ENCODE assay signal across 22 cellular contexts in the genomic region with DNA sequence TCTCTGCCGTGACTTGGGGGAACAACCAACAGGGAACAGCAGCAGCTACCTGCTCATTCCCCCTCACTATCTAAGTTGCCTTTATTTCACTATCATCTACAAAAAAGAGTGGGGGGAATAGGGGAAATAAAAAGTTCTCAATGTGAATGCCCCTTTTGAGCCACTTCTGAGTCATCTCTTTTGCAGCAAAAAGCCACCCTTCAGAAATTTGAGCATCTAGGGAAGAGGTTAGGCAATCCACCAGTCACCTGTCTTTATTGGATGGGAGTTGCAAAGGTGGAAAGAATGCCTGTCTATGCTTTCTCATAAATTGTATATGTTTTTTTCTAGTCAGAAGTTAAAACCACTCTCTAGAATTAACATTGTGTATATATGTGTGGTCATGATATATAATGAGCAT. TPM values are rescaled to one million over a fixed set of nuclear protein-coding genes. Genes with fewer than 3 reads are reported as not detected.
DNase-seq lines count a peak whose midpoint lies in the region; ATAC-seq and TF ChIP-seq lines count a peak whose summit lies in the region.
"Had no signal": no experiment of that assay in that cellular context is flagged by ENCODE, and none has a peak within 500 bp of the region (broad histone marks: within the 10 kb centered on the region; RNA-seq: fewer than 3 reads in every experiment).

No MANE protein-coding gene starts in this region.

- H3K27ac Mint-ChIP-seq in WTC11, result no peak overlapping the region
- peak overlapping the region; percentile 87 for H3K27ac Mint-ChIP-seq in mesothelial cell of epicardium
- H3K27ac Mint-ChIP-seq in natural killer cell, result no peak overlapping the region
- H3K27ac Mint-ChIP-seq: T-helper 1 cell treated with Interleukin-12 subunit alpha and Interleukin-12 subunit beta and Interleukin-4 antibody, amounts not matched to agents 30 μg/mL and 1 μg/mL, for 36 hours had no signal

- H3K4me1 Mint-ChIP-seq in WTC11, result peaks cover 25% of the 10 kb centered on the region
- peaks cover 33% of the 10 kb centered on the region for H3K4me1 Mint-ChIP-seq in mesothelial cell of epicardium
- peaks cover 2% of the 10 kb centered on the region for H3K4me1 Mint-ChIP-seq in activated T-cell treated with anti-CD3 and anti-CD28 coated beads, Interleukin-2, amount 50 U/mL, for 4 hours (ENCODE audit: low read depth)
- peaks cover 0 to 6% of the 10 kb centered on the region in 2 donors for H3K4me1 Mint-ChIP-seq in natural killer cell
- H3K4me1 Mint-ChIP-seq: stimulated activated naive CD8-positive, alpha-beta T cell treated with anti-CD3 and anti-CD28 coated beads, Interleukin-15, amount 100 ng/mL, for 72 hours had no signal

- DNase-seq in EH (ENCODE audit: low read depth) (peak; percentile 19), NB4 (ENCODE audit: low read depth) (peak; percentile 72), WTC11 (ENCODE audit: low spot score) (no peak), mesothelial cell of epicardium (ENCODE audit: low spot score in 2 of 2, unreplicated experiment in 2 of 2) (no peak), mesenteric fat pad (ENCODE audit: low spot score) (no peak), natural killer cell (no peak)
- no peak for DNase-seq in activated T-cell treated with anti-CD3 and anti-CD28 coated beads, Interleukin-2, amount 50 U/mL, for 4 hours
- DNase-seq in activated effector memory CD4-positive, alpha-beta T cell treated with Interleukin-2 at 50 U/mL for 16 hours, result no peak
- DNase-seq: effector memory CD8-positive, alpha-beta T cell; left colon; naive B cell; NCI-H187 treated with DMSO at 0.1 percent for 48 hours; NCI-H774; SJCRH30; stimulated activated CD4-positive, alpha-beta T cell treated with anti-CD3 and anti-CD28 coated beads, Interleukin-4, amount 100 ng/mL, for 4 hours; stimulated activated naive CD8-positive, alpha-beta T cell treated with anti-CD3 and anti-CD28 coated beads, Interleukin-15, amount 100 ng/mL, for 72 hours; tibial artery; WERI-Rb-1 had no signal

- no peak for TF ChIP-seq POLR2A in NB4 (IDR thresholded peaks at IDR 0.05; ENCODE audit: extremely low read depth, insufficient read length)

- CTCF ChIA-PET in WTC11 (lab: Charles Lee), result interaction anchor here (1.4 kb wide), 1 partner anchor 320 kb away, joined by 3 read pairs; no protein-coding TSS in a partner anchor

- H3K27me3 Mint-ChIP-seq in WTC11 (ENCODE audit: low read depth) (peaks cover 23% of the 10 kb centered on the region), mesothelial cell of epicardium (ENCODE audit: low read depth) (no peaks in the 10 kb centered on the region), natural killer cell (ENCODE audit: low read depth in 2 of 2) (no peaks in the 10 kb centered on the region)
- H3K27me3 Mint-ChIP-seq in activated T-cell treated with anti-CD3 and anti-CD28 coated beads, Interleukin-2, amount 50 U/mL, for 4 hours (ENCODE audit: low read depth), result no peaks in the 10 kb centered on the region
- H3K27me3 Mint-ChIP-seq: B cell; effector memory CD8-positive, alpha-beta T cell; naive B cell; stimulated activated naive CD8-positive, alpha-beta T cell treated with anti-CD3 and anti-CD28 coated beads, Interleukin-15, amount 100 ng/mL, for 72 hours had no signal

- H3K4me3 Mint-ChIP-seq in WTC11, result no peak overlapping the region
- H3K4me3 Mint-ChIP-seq in mesothelial cell of epicardium, result no peak overlapping the region
- H3K4me3 Mint-ChIP-seq in activated T-cell treated with anti-CD3 and anti-CD28 coated beads, Interleukin-2, amount 50 U/mL, for 4 hours, result no peak overlapping the region
- H3K4me3 Mint-ChIP-seq in natural killer cell, result no peak overlapping the region
- H3K4me3 Mint-ChIP-seq: effector memory CD8-positive, alpha-beta T cell; stimulated activated naive CD8-positive, alpha-beta T cell treated with anti-CD3 and anti-CD28 coated beads, Interleukin-15, amount 100 ng/mL, for 72 hours; T-helper 1 cell treated with Interleukin-12 subunit alpha and Interleukin-12 subunit beta and Interleukin-4 antibody, amounts not matched to agents 30 μg/mL and 1 μg/mL, for 36 hours had no signal

- H3K9me3 Mint-ChIP-seq in WTC11 (no peaks in the 10 kb centered on the region), mesothelial cell of epicardium (no peaks in the 10 kb centered on the region), natural killer cell (no peaks in the 10 kb centered on the region)
- H3K9me3 Mint-ChIP-seq in activated T-cell treated with anti-CD3 and anti-CD28 coated beads, Interleukin-2, amount 50 U/mL, for 4 hours, result no peaks in the 10 kb centered on the region
- H3K9me3 Mint-ChIP-seq: brain; effector memory CD8-positive, alpha-beta T cell; naive B cell; stimulated activated naive CD8-positive, alpha-beta T cell treated with anti-CD3 and anti-CD28 coated beads, Interleukin-15, amount 100 ng/mL, for 72 hours; T-helper 1 cell treated with Interleukin-12 subunit alpha and Interleukin-12 subunit beta and Interleukin-4 antibody, amounts not matched to agents 30 μg/mL and 1 μg/mL, for 36 hours had no signal

- ATAC-seq in WTC11, result peak; percentile 38
- ATAC-seq in activated T-cell treated with anti-CD3 and anti-CD28 coated beads, Interleukin-2, amount 50 U/mL, for 4 hours, result no peak
- no peak for ATAC-seq in natural killer cell
- ATAC-seq: A549; effector memory CD8-positive, alpha-beta T cell; left colon; stimulated activated naive CD8-positive, alpha-beta T cell treated with anti-CD3 and anti-CD28 coated beads, Interleukin-15, amount 100 ng/mL, for 72 hours had no signal

- no peak overlapping the region for H3K4me3 ChIP-seq in NB4 (ENCODE audit: low read depth, low read length)
- H3K4me3 ChIP-seq: A549, SJCRH30, tibial artery had no signal

- no peak for TF ChIP-seq CTCF in NB4 (IDR thresholded peaks at IDR 0.05; ENCODE audit: low read depth, low read length)
- TF ChIP-seq CTCF in WTC11 (IDR thresholded peaks at IDR 0.05), result no peak
- TF ChIP-seq CTCF in mesothelial cell of epicardium (IDR thresholded peaks at IDR 0.05; ENCODE audit: unreplicated experiment), result no peak
- no peak for TF ChIP-seq CTCF in natural killer cell (IDR thresholded peaks at IDR 0.05)

- POLR2A ChIA-PET in WTC11 (lab: Charles Lee), result no interaction called here

- intact Hi-C loops in natural killer cell (cut with micrococcal nuclease), result loop anchor here (5.0 to 10.0 kb wide), 2 partner anchors 593 to 1380 kb away; no protein-coding TSS in a partner anchor

- no peaks in the 10 kb centered on the region for H3K36me3 Mint-ChIP-seq in WTC11
- peaks cover 8% of the 10 kb centered on the region for H3K36me3 Mint-ChIP-seq in mesothelial cell of epicardium
- peaks cover 36% of the 10 kb centered on the region for H3K36me3 Mint-ChIP-seq in activated T-cell treated with anti-CD3 and anti-CD28 coated beads, Interleukin-2, amount 50 U/mL, for 4 hours (ENCODE audit: insufficient read depth)
- peaks cover 11% of the 10 kb centered on the region for H3K36me3 Mint-ChIP-seq in natural killer cell

TF ChIP-seq in WTC11, 78 proteins besides CTCF, POLR2A, EP300 and RAD21 (continues in another document):
- TF ChIP-seq ZNF263 (CRISPR knock-in tag; IDR thresholded peaks at IDR 0.05; ENCODE audit: low read depth) (no peak), ATF1 (CRISPR knock-in tag; IDR thresholded peaks at IDR 0.05) (no peak), CBFB (CRISPR knock-in tag; IDR thresholded peaks at IDR 0.05; ENCODE audit: low read depth) (no peak), NFATC4 (CRISPR knock-in tag; IDR thresholded peaks at IDR 0.05) (no peak), HMGA2 (CRISPR knock-in tag; IDR thresholded peaks at IDR 0.05) (no peak), NR1H2 (CRISPR knock-in tag; IDR thresholded peaks at IDR 0.05) (no peak)
- TF ChIP-seq, protein P1, sequence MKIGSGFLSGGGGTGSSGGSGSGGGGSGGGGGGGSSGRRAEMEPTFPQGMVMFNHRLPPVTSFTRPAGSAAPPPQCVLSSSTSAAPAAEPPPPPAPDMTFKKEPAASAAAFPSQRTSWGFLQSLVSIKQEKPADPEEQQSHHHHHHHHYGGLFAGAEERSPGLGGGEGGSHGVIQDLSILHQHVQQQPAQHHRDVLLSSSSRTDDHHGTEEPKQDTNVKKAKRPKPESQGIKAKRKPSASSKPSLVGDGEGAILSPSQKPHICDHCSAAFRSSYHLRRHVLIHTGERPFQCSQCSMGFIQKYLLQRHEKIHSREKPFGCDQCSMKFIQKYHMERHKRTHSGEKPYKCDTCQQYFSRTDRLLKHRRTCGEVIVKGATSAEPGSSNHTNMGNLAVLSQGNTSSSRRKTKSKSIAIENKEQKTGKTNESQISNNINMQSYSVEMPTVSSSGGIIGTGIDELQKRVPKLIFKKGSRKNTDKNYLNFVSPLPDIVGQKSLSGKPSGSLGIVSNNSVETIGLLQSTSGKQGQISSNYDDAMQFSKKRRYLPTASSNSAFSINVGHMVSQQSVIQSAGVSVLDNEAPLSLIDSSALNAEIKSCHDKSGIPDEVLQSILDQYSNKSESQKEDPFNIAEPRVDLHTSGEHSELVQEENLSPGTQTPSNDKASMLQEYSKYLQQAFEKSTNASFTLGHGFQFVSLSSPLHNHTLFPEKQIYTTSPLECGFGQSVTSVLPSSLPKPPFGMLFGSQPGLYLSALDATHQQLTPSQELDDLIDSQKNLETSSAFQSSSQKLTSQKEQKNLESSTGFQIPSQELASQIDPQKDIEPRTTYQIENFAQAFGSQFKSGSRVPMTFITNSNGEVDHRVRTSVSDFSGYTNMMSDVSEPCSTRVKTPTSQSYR (CRISPR knock-in tag; IDR thresholded peaks at IDR 0.05), result no peak
- TF ChIP-seq, protein P2, sequence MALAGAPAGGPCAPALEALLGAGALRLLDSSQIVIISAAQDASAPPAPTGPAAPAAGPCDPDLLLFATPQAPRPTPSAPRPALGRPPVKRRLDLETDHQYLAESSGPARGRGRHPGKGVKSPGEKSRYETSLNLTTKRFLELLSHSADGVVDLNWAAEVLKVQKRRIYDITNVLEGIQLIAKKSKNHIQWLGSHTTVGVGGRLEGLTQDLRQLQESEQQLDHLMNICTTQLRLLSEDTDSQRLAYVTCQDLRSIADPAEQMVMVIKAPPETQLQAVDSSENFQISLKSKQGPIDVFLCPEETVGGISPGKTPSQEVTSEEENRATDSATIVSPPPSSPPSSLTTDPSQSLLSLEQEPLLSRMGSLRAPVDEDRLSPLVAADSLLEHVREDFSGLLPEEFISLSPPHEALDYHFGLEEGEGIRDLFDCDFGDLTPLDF (CRISPR knock-in tag; IDR thresholded peaks at IDR 0.05), result no peak

RNA-seq across cellular contexts. Expression of a gene that starts 41.1 kb away (rescaled TPM):
- total RNA-seq in WTC11 (2021), result 4.7 to 5.8 TPM (median 4.7 TPM) in 3 replicates
- total RNA-seq in mesothelial cell of epicardium, result 8.5 to 10.4 TPM (median 9.3 TPM) in 3 replicates
- 10 to 100 TPM; 13.3 to 13.8 (median 13.8) TPM for total RNA-seq in activated T-cell treated with anti-CD3 and anti-CD28 coated beads, Interleukin-2, amount 50 U/mL, for 4 hours
- total RNA-seq in mesenteric fat pad, result 51.7 TPM
- 10 to 100 TPM; 14.8 to 35.3 (median 28.4) TPM for total RNA-seq in natural killer cell

Comparison
In these comparisons a context has a peak if more than half of its experiments do, and no peak if none do; other contexts are left out.
1. DNase-seq: peak in EH (single experiment) and NB4 (single experiment); none in WTC11 (single experiment), mesothelial cell of epicardium (0 of 2), activated T-cell treated with anti-CD3 and anti-CD28 coated beads, Interleukin-2, amount 50 U/mL, for 4 hours (single experiment), mesenteric fat pad (single experiment), activated effector memory CD4-positive, alpha-beta T cell treated with Interleukin-2 at 50 U/mL for 16 hours (single experiment) and natural killer cell (single experiment).